Comparison of ENCODE assay signal across 11 cellular contexts in genomic region chr2:178114462-178114861, GRCh38. TPM values are rescaled to one million over a fixed set of nuclear protein-coding genes. Genes with fewer than 3 reads are reported as not detected.
DNase-seq lines count a peak whose midpoint lies in the region; ATAC-seq, FAIRE-seq and TF ChIP-seq lines count a peak whose summit lies in the region.
"Had no signal": no experiment of that assay in that cellular context is flagged by ENCODE, and none has a peak within 500 bp of the region (broad histone marks: within the 10 kb centered on the region; RNA-seq: fewer than 3 reads in every experiment).

No MANE protein-coding gene starts in this region.

- DNase-seq in pancreas (no peak), DMS153 (lab: John Stamatoyannopoulos, UW) (no peak), testis (no peak)
- DNase-seq in stimulated activated CD4-positive, alpha-beta T cell treated with anti-CD3 and anti-CD28 coated beads, Interleukin-15, amount 100 ng/mL, for 24 hours: no peak
- DNase-seq: NCI-H2029 treated with DMSO at 0.1 percent for 48 hours, substantia nigra had no signal

- ATAC-seq in GM18502 (IDR thresholded peaks at IDR 0.05; ENCODE audit: poor library complexity, unreplicated experiment): peak; percentile 45
- peak; percentile 40 for ATAC-seq in GM19467 (IDR thresholded peaks at IDR 0.05; ENCODE audit: unreplicated experiment)
- ATAC-seq in HG03095 (IDR thresholded peaks at IDR 0.05; ENCODE audit: unreplicated experiment): peak; percentile 49
- no peak for ATAC-seq in activated T-helper 17 cell treated with anti-CD3 and anti-CD28 coated beads, Interleukin-2, amount 50 U/mL, for 72 hours (replicated peaks)
- ATAC-seq in pancreas: no peak

- H3K4me3 ChIP-seq in pancreas (no peak overlapping the region), testis (no peak overlapping the region)
- H3K4me3 ChIP-seq: lung had no signal

- H3K9me3 ChIP-seq in pancreas (no peaks in the 10 kb centered on the region), testis (no peaks in the 10 kb centered on the region)

- H3K9me3 Mint-ChIP-seq in activated T-helper 17 cell treated with anti-CD3 and anti-CD28 coated beads, Interleukin-2, amount 50 U/mL, for 72 hours: no peaks in the 10 kb centered on the region

- H3K4me3 Mint-ChIP-seq in activated T-helper 17 cell treated with anti-CD3 and anti-CD28 coated beads, Interleukin-2, amount 50 U/mL, for 72 hours: peak overlapping the region; percentile 88

- H3K36me3 ChIP-seq in pancreas: no peaks in the 10 kb centered on the region
- H3K36me3 ChIP-seq in testis (ENCODE audit: low read depth, missing control alignments): no peaks in the 10 kb centered on the region

- peak overlapping the region; percentile 70 for H3K27ac Mint-ChIP-seq in activated T-helper 17 cell treated with anti-CD3 and anti-CD28 coated beads, Interleukin-2, amount 50 U/mL, for 72 hours

- peaks cover 12% of the 10 kb centered on the region for H3K4me1 Mint-ChIP-seq in activated T-helper 17 cell treated with anti-CD3 and anti-CD28 coated beads, Interleukin-2, amount 50 U/mL, for 72 hours

- intact Hi-C loops in pancreas (cut with DNase I): no loop called here
- intact Hi-C loops in testis (cut with DNase I; ENCODE audit: low total_unique reads): no loop called here

- H3K4me1 ChIP-seq in pancreas (peaks cover 9 to 10% (median 9%) of the 10 kb centered on the region in 3 donors), testis (peaks cover 9% of the 10 kb centered on the region)

- WGBS in pancreas, 2 donors: 83 to 86% methylated on average over 2 of the region's 2 CpGs
- WGBS in testis, 2 donors: 68 to 84% methylated on average over 2 of the region's 2 CpGs

- no peak for FAIRE-seq in pancreas (lab: Jason Lieb, UNC)

- H3K27ac ChIP-seq in pancreas: no peak overlapping the region
- H3K27ac ChIP-seq in testis: no peak overlapping the region

- no peak for TF ChIP-seq POLR2A in testis (IDR thresholded peaks at IDR 0.05)

- H3K27me3 Mint-ChIP-seq in activated T-helper 17 cell treated with anti-CD3 and anti-CD28 coated beads, Interleukin-2, amount 50 U/mL, for 72 hours: no peaks in the 10 kb centered on the region

- peaks cover 21% of the 10 kb centered on the region for H3K36me3 Mint-ChIP-seq in activated T-helper 17 cell treated with anti-CD3 and anti-CD28 coated beads, Interleukin-2, amount 50 U/mL, for 72 hours (ENCODE audit: low read depth)

- H3K27me3 ChIP-seq in pancreas: no peaks in the 10 kb centered on the region
- no peaks in the 10 kb centered on the region for H3K27me3 ChIP-seq in testis

- no peak for TF ChIP-seq CTCF in pancreas (IDR thresholded peaks at IDR 0.05)
- no peak for TF ChIP-seq CTCF in testis (IDR thresholded peaks at IDR 0.05)

RNA-seq across cellular contexts. Expression of gene RBM45, which starts 2.2 kb away (rescaled TPM):
- total RNA-seq in activated T-helper 17 cell treated with anti-CD3 and anti-CD28 coated beads, Interleukin-2, amount 50 U/mL, for 72 hours: 10 to 100 TPM in 1 of 2 donors, 1 to 10 TPM in 1; 5.7 to 13.4 TPM
- 1 to 10 TPM; 5.0 to 8.0 (median 6.0) TPM for total RNA-seq in pancreas
- 1 to 10 TPM; 8.4 to 9.4 TPM for polyA plus RNA-seq in pancreas
- total RNA-seq in testis: 10 to 100 TPM; 18.6 to 26.8 TPM
- 11.2 TPM for polyA plus RNA-seq in testis (ENCODE audit: insufficient read depth, low read depth, low replicate concordance)

RNA-seq across cellular contexts. Expression of gene PDE11A, which starts 41.9 kb away (rescaled TPM):
- total RNA-seq in activated T-helper 17 cell treated with anti-CD3 and anti-CD28 coated beads, Interleukin-2, amount 50 U/mL, for 72 hours: under 1 TPM in 1 of 2 donors, not detected in 1; 0.08 TPM
- total RNA-seq in pancreas (1 to 10 TPM; 1.2 to 5.0 (median 1.9) TPM), testis (1 to 10 TPM; 2.2 to 3.3 TPM)
- polyA plus RNA-seq in pancreas (1 to 10 TPM in 1 of 2 donors, under 1 TPM in 1; 0.28 to 1.5 TPM), testis (ENCODE audit: insufficient read depth, low read depth, low replicate concordance) (7.8 TPM)

Comparison
In these comparisons a context has a peak if more than half of its experiments do, and no peak if none do; other contexts are left out.
1. ATAC-seq: peak in GM18502 (single experiment), GM19467 (single experiment) and HG03095 (single experiment); none in activated T-helper 17 cell treated with anti-CD3 and anti-CD28 coated beads, Interleukin-2, amount 50 U/mL, for 72 hours (single experiment) and pancreas (0 of 4).